In genomic region chr20:54922096-54922495, GRCh38 we compare ENCODE assay signal across 1 cellular context.
TF ChIP-seq lines count a peak whose summit lies in the region.

No MANE protein-coding gene starts in this region.

TF ChIP-seq in HepG2, 621 proteins besides CTCF, POLR2A, EP300 and RAD21:
- TF ChIP-seq RERE (CRISPR knock-in tag; IDR thresholded peaks at IDR 0.05; ENCODE audit: low read depth), result no peak
- TF ChIP-seq ZNF256 (CRISPR knock-in tag; conservative IDR thresholded peaks at IDR 0.05), result no peak
- TF ChIP-seq CREB1 (IDR thresholded peaks at IDR 0.05), result peak; percentile 92
- no peak for TF ChIP-seq CREB1 (CRISPR knock-in tag; IDR thresholded peaks at IDR 0.05)
- TF ChIP-seq SMC3 (IDR thresholded peaks at IDR 0.05; ENCODE audit: low read length), result no peak
- TF ChIP-seq ZNF124 (CRISPR knock-in tag; IDR thresholded peaks at IDR 0.05), result no peak
- no peak for TF ChIP-seq SIX4 (CRISPR knock-in tag; IDR thresholded peaks at IDR 0.05)
- TF ChIP-seq ATF7 (IDR thresholded peaks at IDR 0.05), result peak; percentile 98
- TF ChIP-seq ATF7 (CRISPR knock-in tag; IDR thresholded peaks at IDR 0.05), result no peak
